Comparison of ENCODE assay signal across 12 cellular contexts in the genomic region with DNA sequence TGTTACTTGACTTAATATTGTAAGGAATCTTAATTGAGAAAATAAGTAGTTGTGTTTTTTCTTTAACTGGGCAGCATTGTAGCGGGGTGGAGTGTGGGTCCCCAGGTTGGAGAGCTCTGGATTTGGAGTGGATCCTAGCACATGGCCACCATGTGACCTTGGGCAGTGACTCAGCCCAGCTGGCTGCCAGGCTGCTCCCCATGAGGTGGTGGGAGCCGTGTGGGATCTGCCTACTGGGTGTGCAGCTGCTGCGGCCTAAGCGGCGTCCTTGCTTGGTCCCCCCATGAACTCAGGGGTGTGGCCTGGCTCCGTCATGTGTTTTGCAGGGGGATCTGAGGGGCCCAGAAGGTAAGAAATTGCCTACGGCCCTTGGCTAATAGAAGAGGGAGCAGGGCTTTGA.
A peak's percentile ranks its signal among the peaks of the same experiment; 100 is the strongest.
DNase-seq lines count a peak whose midpoint lies in the region; ATAC-seq, FAIRE-seq and TF ChIP-seq lines count a peak whose summit lies in the region.
"Had no signal": no experiment of that assay in that cellular context is flagged by ENCODE, and none has a peak within 500 bp of the region (broad histone marks: within the 10 kb centered on the region; RNA-seq: fewer than 3 reads in every experiment).

No MANE protein-coding gene starts in this region.

- no peak overlapping the region for H3K27ac Mint-ChIP-seq in naive thymus-derived CD8-positive, alpha-beta T cell
- no peak overlapping the region for H3K27ac Mint-ChIP-seq in activated CD8-positive, alpha-beta memory T cell treated with anti-CD3 and anti-CD28 coated beads, Interleukin-2, amount 10 ng/mL, durations not matched to agents 7 days and 5 days

- H3K36me3 Mint-ChIP-seq in naive thymus-derived CD8-positive, alpha-beta T cell: peaks cover 2 to 41% (median 4%) of the 10 kb centered on the region in 3 donors
- H3K36me3 Mint-ChIP-seq in activated CD8-positive, alpha-beta memory T cell treated with anti-CD3 and anti-CD28 coated beads, Interleukin-2, amount 10 ng/mL, durations not matched to agents 7 days and 5 days: no peaks in the 10 kb centered on the region

- H3K4me3 ChIP-seq in fibroblast of villous mesenchyme (ENCODE audit: low read depth, low read length) (no peak overlapping the region), sigmoid colon (no peak overlapping the region), transverse colon (no peak overlapping the region)

- 87 to 88% methylated on average over 7 of the region's 7 CpGs for WGBS in sigmoid colon, 2 donors
- 73 to 81% methylated on average over 2 to 7 of the region's 7 CpGs for WGBS in transverse colon (ENCODE audit: low coverage in 1 of 2), 2 donors

- no peaks in the 10 kb centered on the region for H3K27me3 ChIP-seq in sigmoid colon
- no peaks in the 10 kb centered on the region for H3K27me3 ChIP-seq in transverse colon

- peak; percentile 82 for DNase-seq in H54 (ENCODE audit: insufficient read length, low spot score)
- DNase-seq in SW480 (ENCODE audit: low spot score): peak; percentile 22
- peak; percentile 86 for DNase-seq in fibroblast of villous mesenchyme (ENCODE audit: low read depth)
- DNase-seq in sigmoid colon: peak; percentile 71
- no peak for DNase-seq in NCI-H774 (lab: John Stamatoyannopoulos, UW)
- no peak for DNase-seq in naive thymus-derived CD8-positive, alpha-beta T cell
- no peak for DNase-seq in transverse colon
- no peak for DNase-seq in activated CD8-positive, alpha-beta memory T cell treated with anti-CD3 and anti-CD28 coated beads, Interleukin-2, amount 10 ng/mL, durations not matched to agents 7 days and 5 days
- DNase-seq: Calu3; NCI-H2107; stimulated activated CD4-positive, alpha-beta T cell treated with anti-CD3 and anti-CD28 coated beads, Interleukin-2, amount 100 ng/mL, for 48 hours; WERI-Rb-1 had no signal

- H3K9me3 Mint-ChIP-seq in naive thymus-derived CD8-positive, alpha-beta T cell: no peaks in the 10 kb centered on the region
- H3K9me3 Mint-ChIP-seq in activated CD8-positive, alpha-beta memory T cell treated with anti-CD3 and anti-CD28 coated beads, Interleukin-2, amount 10 ng/mL, durations not matched to agents 7 days and 5 days (ENCODE audit: low read depth): no peaks in the 10 kb centered on the region

- H3K27me3 Mint-ChIP-seq in naive thymus-derived CD8-positive, alpha-beta T cell: no peaks in the 10 kb centered on the region
- no peaks in the 10 kb centered on the region for H3K27me3 Mint-ChIP-seq in activated CD8-positive, alpha-beta memory T cell treated with anti-CD3 and anti-CD28 coated beads, Interleukin-2, amount 10 ng/mL, durations not matched to agents 7 days and 5 days

- CTCF ChIA-PET in activated CD8-positive, alpha-beta memory T cell treated with anti-CD3 and anti-CD28 coated beads, Interleukin-2, amount 10 ng/mL, durations not matched to agents 7 days and 5 days (lab: Charles Lee): interaction anchor here (1.0 to 7.4 kb wide), 8 partner anchors 10 to 193 kb away, joined by 3 to 275 read pairs (median 28); a partner anchor contains a TSS

- H3K4me1 ChIP-seq in sigmoid colon (peaks cover 0 to 30% (median 18%) of the 10 kb centered on the region in 4 donors), transverse colon (peaks cover 0 to 11% (median 4%) of the 10 kb centered on the region in 4 donors)

- intact Hi-C loops in sigmoid colon (cut with DNase I): loop anchor here (5.0 kb wide), 1 partner anchor 295 kb away; no protein-coding TSS in a partner anchor
- intact Hi-C loops in transverse colon (cut with DNase I; ENCODE audit: low total_unique reads): no loop called here

- no peaks in the 10 kb centered on the region for H3K9me3 ChIP-seq in sigmoid colon
- no peaks in the 10 kb centered on the region for H3K9me3 ChIP-seq in transverse colon

- H3K4me1 Mint-ChIP-seq in naive thymus-derived CD8-positive, alpha-beta T cell: peaks cover 3 to 11% (median 10%) of the 10 kb centered on the region in 4 donors
- peaks cover 9% of the 10 kb centered on the region for H3K4me1 Mint-ChIP-seq in activated CD8-positive, alpha-beta memory T cell treated with anti-CD3 and anti-CD28 coated beads, Interleukin-2, amount 10 ng/mL, durations not matched to agents 7 days and 5 days

- POLR2A ChIA-PET in naive thymus-derived CD8-positive, alpha-beta T cell (lab: Charles Lee): no interaction called here

- TF ChIP-seq POLR2A in H54 (IDR thresholded peaks at IDR 0.05; ENCODE audit: low read depth, low read length) (no peak), sigmoid colon (IDR thresholded peaks at IDR 0.05) (no peak), transverse colon (IDR thresholded peaks at IDR 0.05) (no peak)

- H3K4me3 Mint-ChIP-seq in naive thymus-derived CD8-positive, alpha-beta T cell: no peak overlapping the region
- H3K4me3 Mint-ChIP-seq in activated CD8-positive, alpha-beta memory T cell treated with anti-CD3 and anti-CD28 coated beads, Interleukin-2, amount 10 ng/mL, durations not matched to agents 7 days and 5 days: no peak overlapping the region

- FAIRE-seq in H54 (lab: Jason Lieb, UNC): no peak

- H3K36me3 ChIP-seq in sigmoid colon: peaks cover 0 to 31% (median 2%) of the 10 kb centered on the region in 4 donors
- no peaks in the 10 kb centered on the region for H3K36me3 ChIP-seq in transverse colon

- no peak for TF ChIP-seq EP300 in sigmoid colon (IDR thresholded peaks at IDR 0.05)
- TF ChIP-seq EP300 in transverse colon (IDR thresholded peaks at IDR 0.05; ENCODE audit: low read depth): no peak

- TF ChIP-seq CTCF in fibroblast of villous mesenchyme (IDR thresholded peaks at IDR 0.05; ENCODE audit: insufficient read depth, low read depth, low read length) (no peak), sigmoid colon (IDR thresholded peaks at IDR 0.05) (no peak), transverse colon (IDR thresholded peaks at IDR 0.05) (no peak)

- no peak for ATAC-seq in naive thymus-derived CD8-positive, alpha-beta T cell
- no peak for ATAC-seq in activated CD8-positive, alpha-beta memory T cell treated with anti-CD3 and anti-CD28 coated beads, Interleukin-2, amount 10 ng/mL, durations not matched to agents 7 days and 5 days

- H3K27ac ChIP-seq in sigmoid colon: no peak overlapping the region
- no peak overlapping the region for H3K27ac ChIP-seq in transverse colon
- H3K27ac ChIP-seq: WERI-Rb-1 had no signal

- in situ Hi-C loops in transverse colon (cut with MboI; ENCODE audit: low pct_ligation_motif_present in 1 of 4, low pct_unique_long_range_greater_than_20kb in 1 of 4, low sequenced_read_pairs in 3 of 4): loop anchor here in 2 of 4 donors (10.0 to 25.0 kb wide), 2 partner anchors 295 to 302 kb away; no protein-coding TSS in a partner anchor

Comparison
In these comparisons a context has a peak if more than half of its experiments do, and no peak if none do; other contexts are left out.
1. DNase-seq: peak in H54 (single experiment), SW480 (single experiment), fibroblast of villous mesenchyme (single experiment) and sigmoid colon (single experiment); none in NCI-H774 (single experiment), naive thymus-derived CD8-positive, alpha-beta T cell (0 of 10), transverse colon (single experiment) and activated CD8-positive, alpha-beta memory T cell treated with anti-CD3 and anti-CD28 coated beads, Interleukin-2, amount 10 ng/mL, durations not matched to agents 7 days and 5 days (single experiment).